20 cellular contexts compared by ENCODE assay signal in genomic region chr15:40233727-40234577, GRCh38. TPM values are rescaled to one million over a fixed set of nuclear protein-coding genes. Genes with fewer than 3 reads are reported as not detected.
DNase-seq lines count a peak whose midpoint lies in the region; ATAC-seq, FAIRE-seq and TF ChIP-seq lines count a peak whose summit lies in the region.
"Had no signal": no experiment of that assay in that cellular context is flagged by ENCODE, and none has a peak within 500 bp of the region (broad histone marks: within the 10 kb centered on the region; RNA-seq: fewer than 3 reads in every experiment).

No MANE protein-coding gene starts in this region.

- H3K9me3 Mint-ChIP-seq in memory B cell: no peaks in the 10 kb centered on the region
- H3K9me3 Mint-ChIP-seq: CD14-positive monocyte had no signal

- H3K79me2 ChIP-seq in Karpas-422 (ENCODE audit: low read length) (no peaks in the 10 kb centered on the region), K562 (ENCODE audit: control insufficient read depth, insufficient read depth, low read length) (no peaks in the 10 kb centered on the region)

- H3K4me3 ChIP-seq in Karpas-422 (ENCODE audit: low read length) (no peak overlapping the region), K562 (no peak overlapping the region), HAP-1 (no peak overlapping the region)
- H3K4me3 ChIP-seq: lung had no signal

- no peak for FAIRE-seq in K562 (lab: Jason Lieb, UNC)
- FAIRE-seq in HTR-8/SVneo (lab: Jason Lieb, UNC): no peak

- WGBS in K562 (ENCODE audit: insufficient coverage, low coverage, missing lambda C conversion rate): 72% methylated on average over 11 of the region's 11 CpGs

- no peaks in the 10 kb centered on the region for H3K36me3 ChIP-seq in Karpas-422 (ENCODE audit: insufficient read depth, low read length)
- H3K36me3 ChIP-seq in K562 (ENCODE audit: control insufficient read depth, insufficient read depth, low read length): peaks cover 22% of the 10 kb centered on the region; the same call in 1 of the 3 replicates
- H3K36me3 ChIP-seq in HAP-1 (replicated peaks): peaks cover 20% of the 10 kb centered on the region

- H3K4me3 Mint-ChIP-seq in memory B cell: no peak overlapping the region

- H3K27ac Mint-ChIP-seq in memory B cell: peak overlapping the region; percentile 31

- intact Hi-C loops in K562 (cut with micrococcal nuclease): loop anchor here (5.0 kb wide), 1 partner anchor 38 kb away; no protein-coding TSS in a partner anchor

- CTCF ChIA-PET in K562 (lab: Yijun Ruan, JAX; ENCODE audit: low intra/inter-chr PET ratio): no interaction called here

- DNase-seq in D341Med (ENCODE audit: low spot score) (peak; percentile 16), Karpas-422 (no peak), K562 (ENCODE audit: extremely low read depth in 1 of 4, low spot score in 3 of 4) (peak in 1 of 4 experiments; percentile 18), memory B cell (ENCODE audit: low spot score in 2 of 2) (no peak), pons (ENCODE audit: low spot score) (no peak), NCI-H146 (lab: John Stamatoyannopoulos, UW) (no peak), HTR-8/SVneo (ENCODE audit: insufficient read length, low spot score) (no peak), HAP-1 (ENCODE audit: low spot score in 2 of 2) (no peak)
- DNase-seq: activated CD4-positive, alpha-beta T cell treated with anti-CD3 and anti-CD28 coated beads for 1 hour; activated CD8-positive, alpha-beta memory T cell treated with anti-CD3 and anti-CD28 coated beads for 24 hours; cortex of kidney; GF-D8; hippocampal formation; NCI-H2029; NCI-H510A had no signal

- no peak for TF ChIP-seq RAD21 in K562 (CRISPR knock-in tag; conservative IDR thresholded peaks at IDR 0.05 in 1 of 2, IDR thresholded peaks at IDR 0.05 in 1 of 2)

- ATAC-seq in K562: peak; percentile 52
- no peak for ATAC-seq in memory B cell (ENCODE audit: low read depth)
- ATAC-seq: right cardiac atrium had no signal

- H3K27me3 Mint-ChIP-seq in memory B cell: peaks cover 3% of the 10 kb centered on the region

- H3K9ac ChIP-seq in Karpas-422 (ENCODE audit: low read length) (0 out of 2 replicates have a peak overlapping the region, but pooled peaks have one; percentile 40), K562 (ENCODE audit: insufficient read depth in 1 of 2, low read depth in 2 of 2, low read length in 2 of 2) (peak overlapping the region in 1 of 2 experiments; percentile 79; a peak in 2 of 4 replicates)
- H3K9ac ChIP-seq: KMS-11 had no signal

- in situ Hi-C loops in K562 (cut with MboI): no loop called here
- in situ Hi-C loops in HAP-1 (cut with MboI; ENCODE audit: low sequenced_read_pairs): no loop called here

- H3K27me3 ChIP-seq in Karpas-422 (ENCODE audit: low read length): no peaks in the 10 kb centered on the region
- no peaks in the 10 kb centered on the region for H3K27me3 ChIP-seq in K562 (ENCODE audit: control insufficient read depth in 2 of 2, insufficient read depth in 2 of 2, low read length in 2 of 2)
- H3K27me3 ChIP-seq in HAP-1 (ENCODE audit: low read depth): no peaks in the 10 kb centered on the region

- H3K9me2 ChIP-seq in Karpas-422 (replicated peaks; ENCODE audit: insufficient read depth, low read length): no peaks in the 10 kb centered on the region

- H3K4me2 ChIP-seq in Karpas-422 (ENCODE audit: low read depth, low read length, poor library complexity, severe bottlenecking) (peak overlapping the region; percentile 45), K562 (ENCODE audit: insufficient read depth, low read length) (no peak overlapping the region)
- H3K4me2 ChIP-seq: KMS-11 had no signal

- TF ChIP-seq POLR2A in K562 (conservative IDR thresholded peaks at IDR 0.05): no peak

- no peaks in the 10 kb centered on the region for H4K20me1 ChIP-seq in Karpas-422 (ENCODE audit: insufficient read depth, low read depth, low read length)
- 0 out of 2 replicates have a peak, but pooled peaks cover 3% of the 10 kb centered on the region for H4K20me1 ChIP-seq in K562 (replicated peaks; ENCODE audit: control insufficient read depth, insufficient read depth, low read length)

- H3K9me3 ChIP-seq in Karpas-422 (ENCODE audit: low read length): no peaks in the 10 kb centered on the region
- H3K9me3 ChIP-seq in K562 (replicated peaks; ENCODE audit: control insufficient read depth, insufficient read depth, low read depth, low read length): no peaks in the 10 kb centered on the region
- H3K9me3 ChIP-seq in HAP-1: no peaks in the 10 kb centered on the region

- no peak overlapping the region for H2AFZ ChIP-seq in Karpas-422 (ENCODE audit: low read length)
- H2AFZ ChIP-seq in K562 (ENCODE audit: low read depth, low read length): no peak overlapping the region

- no peak for TF ChIP-seq EP300 in K562 (IDR thresholded peaks at IDR 0.05; ENCODE audit: low read length)

- H3K4me1 ChIP-seq in Karpas-422 (ENCODE audit: low read length) (peaks cover 41% of the 10 kb centered on the region), K562 (replicated peaks in 1 of 2; ENCODE audit: control insufficient read depth in 2 of 2, insufficient read depth in 2 of 2, low read length in 2 of 2) (peaks cover 13 to 22% of the 10 kb centered on the region in 2 experiments), HAP-1 (peaks cover 4% of the 10 kb centered on the region)

- H3K27ac ChIP-seq in Karpas-422 (ENCODE audit: low read length) (peak overlapping the region; percentile 76), K562 (ENCODE audit: extremely low read depth, low read depth, low read length) (no peak overlapping the region)

- no peak for TF ChIP-seq CTCF in K562 (IDR thresholded peaks at IDR 0.05 in 2 of 3, conservative IDR thresholded peaks at IDR 0.05 in 1 of 3; ENCODE audit: insufficient read depth in 2 of 3, low read depth in 1 of 3, low read length in 3 of 3)

- POLR2A ChIA-PET in K562 (lab: Yijun Ruan, JAX): interaction anchor here (0.6 to 1.3 kb wide), 6 partner anchors 10 to 93 kb away, joined by 3 to 4 read pairs (median 4); no protein-coding TSS in a partner anchor

- no peaks in the 10 kb centered on the region for H3K36me3 Mint-ChIP-seq in memory B cell

- BruUV-seq in K562 (replicated peaks; lab: Mats Ljungman, UMichigan): no TSS peak

- no peaks in the 10 kb centered on the region for H3K9me1 ChIP-seq in K562 (ENCODE audit: control insufficient read depth, insufficient read depth, low read length)

- peaks cover 19% of the 10 kb centered on the region for H3K4me1 Mint-ChIP-seq in memory B cell

TF ChIP-seq in K562, 482 proteins besides CTCF, POLR2A, EP300 and RAD21:
- TF ChIP-seq ZBTB9 (CRISPR knock-in tag; IDR thresholded peaks at IDR 0.05) (no peak), ELF2 (CRISPR knock-in tag; IDR thresholded peaks at IDR 0.05) (no peak), YBX1 (IDR thresholded peaks at IDR 0.05) (no peak)

RNA-seq across cellular contexts. Expression of gene PAK6, which starts 4.9 kb away (rescaled TPM):
- total RNA-seq in Karpas-422 (2014; rRNA removed; shearing (Covaris generic); ENCODE audit: low replicate concordance): 0.45 and 0.69 TPM in 2 replicates
- 0.25 and 1.3 TPM in 2 replicates for total RNA-seq in K562 (2011; cell fraction: chromatin; rRNA removed; ENCODE audit: low replicate concordance)
- 0.66 and 1.8 TPM in 2 replicates for total RNA-seq in K562 (2011; cell fraction: nucleolus; rRNA removed)
- total RNA-seq in K562 (2011; cell fraction: nucleoplasm; rRNA removed): 0.15 and 1.8 TPM in 2 replicates
- 0.08 and 0.09 TPM in 2 replicates for total RNA-seq in K562 (2014; rRNA removed)
- total RNA-seq in K562 (2014; rRNA removed; fragmentation: Illumina TruSeq; extraction: Trizol): 0.22 TPM in 1 of 2 replicates, not detected in the other
- total RNA-seq in K562 (2015; rRNA removed; fragmentation: Illumina TruSeq; extraction: Trizol): 0.08 TPM in 1 of 2 replicates, not detected in the other
- 0.20 and 0.47 TPM in 2 replicates for total RNA-seq in K562 (2021)
- 0.28 and 0.74 TPM in 2 replicates for polyA plus RNA-seq in K562 (2011; rRNA removed)
- polyA plus RNA-seq in K562 (2011; cell fraction: cytosol; rRNA removed): 0.25 and 2.2 TPM in 2 replicates
- 0.18 and 2.1 TPM in 2 replicates for polyA plus RNA-seq in K562 (2011; cell fraction: nucleus; rRNA removed)
- polyA plus RNA-seq in K562 (2012): 0.17 and 0.33 TPM in 2 replicates
- 0.16 and 0.33 TPM in 2 replicates for polyA plus RNA-seq in K562 (2014; fragmentation: Illumina TruSeq; extraction: Trizol)
- polyA plus RNA-seq in K562 (2014; fragmentation: Nextera tagmentation; extraction: Ambion mirVana): under 1 TPM in 1 of 2 experiments, not detected in 1; 0.03 TPM
- polyA plus RNA-seq in K562 (2014; rRNA removed): 0.04 and 0.07 TPM in 2 replicates
- 0.15 and 0.25 TPM in 2 replicates for polyA minus RNA-seq in K562 (2011; rRNA and poly(A)+ RNA removed)
- polyA minus RNA-seq in K562 (2011; cell fraction: cytosol; rRNA and poly(A)+ RNA removed): 1.1 TPM in 1 of 2 replicates, not detected in the other
- polyA minus RNA-seq in K562 (2011; cell fraction: nucleus; rRNA and poly(A)+ RNA removed): 0.33 and 2.3 TPM in 2 replicates
- polyA plus RNA-seq: CD14-positive monocyte had no signal

RNA-seq across cellular contexts. Expression of gene ANKRD63, which starts 48.9 kb away (rescaled TPM):
- total RNA-seq in Karpas-422 (2014; rRNA removed; shearing (Covaris generic); ENCODE audit: low replicate concordance): not detected in 2 replicates
- 1.5 TPM in 1 of 2 replicates, not detected in the other for total RNA-seq in K562 (2011; cell fraction: chromatin; rRNA removed; ENCODE audit: low replicate concordance)
- total RNA-seq in K562 (2011; cell fraction: nucleolus; rRNA removed): 0.92 and 2.5 TPM in 2 replicates
- not detected in 2 replicates for total RNA-seq in K562 (2011; cell fraction: nucleoplasm; rRNA removed)
- total RNA-seq in K562 (2014; rRNA removed): 2.0 and 2.5 TPM in 2 replicates
- not detected in 2 replicates for total RNA-seq in K562 (2014; rRNA removed; fragmentation: Illumina TruSeq; extraction: Trizol)
- not detected in 2 replicates for total RNA-seq in K562 (2015; rRNA removed; fragmentation: Illumina TruSeq; extraction: Trizol)
- 1.8 and 2.5 TPM in 2 replicates for total RNA-seq in K562 (2021)
- polyA plus RNA-seq in K562 (2011; rRNA removed): 0.19 TPM in 1 of 2 replicates, not detected in the other
- 0.24 and 2.1 TPM in 2 replicates for polyA plus RNA-seq in K562 (2011; cell fraction: cytosol; rRNA removed)
- 2.7 and 5.3 TPM in 2 replicates for polyA plus RNA-seq in K562 (2011; cell fraction: nucleus; rRNA removed)
- polyA plus RNA-seq in K562 (2012): 0.60 and 1.1 TPM in 2 replicates
- not detected in 2 replicates for polyA plus RNA-seq in K562 (2014; fragmentation: Illumina TruSeq; extraction: Trizol)
- polyA plus RNA-seq in K562 (2014; fragmentation: Nextera tagmentation; extraction: Ambion mirVana): not detected
- 0.63 and 1.3 TPM in 2 replicates for polyA plus RNA-seq in K562 (2014; rRNA removed)
- not detected in 2 replicates for polyA minus RNA-seq in K562 (2011; rRNA and poly(A)+ RNA removed)
- polyA minus RNA-seq in K562 (2011; cell fraction: cytosol; rRNA and poly(A)+ RNA removed): 1.5 and 3.5 TPM in 2 replicates
- 3.4 and 3.7 TPM in 2 replicates for polyA minus RNA-seq in K562 (2011; cell fraction: nucleus; rRNA and poly(A)+ RNA removed)
- total RNA-seq: lung, omental fat pad had no signal
- polyA plus RNA-seq: CD14-positive monocyte, lung had no signal
